17 cellular contexts compared by ENCODE assay signal in genomic region chr2:11858883-11859282, GRCh38.
"Had no signal": no experiment of that assay in that cellular context is flagged by ENCODE, and none has a peak within 500 bp of the region (broad histone marks: within the 10 kb centered on the region; RNA-seq: fewer than 3 reads in every experiment).

No MANE protein-coding gene starts in this region.

- ATAC-seq: activated T-cell treated with anti-CD3 and anti-CD28 coated beads, Interleukin-2, amount 50 U/mL, for 4 hours; left cardiac atrium; right cardiac atrium; stimulated activated memory B cell treated with anti-CD40 and anti-IgM and Interleukin-4, amounts not matched to agents 10 μg/mL and 1 μg/mL and 100 μg/mL, for 72 hours had no signal

- H3K4me3 ChIP-seq: dorsolateral prefrontal cortex, esophagus muscularis mucosa, lung, tibial nerve had no signal

- DNase-seq: activated B cell treated with CpG ODN at 0.5 μM for 24 hours; activated CD4-positive, alpha-beta T cell treated with anti-CD3 and anti-CD28 coated beads, Interleukin-2, amount 10 ng/mL, durations not matched to agents 7 days and 5 days; activated gamma-delta T cell treated with Interleukin-2 at 50 U/mL for 16 hours; activated T-cell treated with anti-CD3 and anti-CD28 coated beads, Interleukin-2, amount 50 U/mL, for 4 hours; aorta; dorsolateral prefrontal cortex; glutamatergic neuron; left cardiac atrium; naive B cell; posterior cingulate gyrus; right cardiac atrium; small intestine; T-helper 9 cell had no signal
